ENCODE assay signal across 21 cellular contexts in the genomic region with DNA sequence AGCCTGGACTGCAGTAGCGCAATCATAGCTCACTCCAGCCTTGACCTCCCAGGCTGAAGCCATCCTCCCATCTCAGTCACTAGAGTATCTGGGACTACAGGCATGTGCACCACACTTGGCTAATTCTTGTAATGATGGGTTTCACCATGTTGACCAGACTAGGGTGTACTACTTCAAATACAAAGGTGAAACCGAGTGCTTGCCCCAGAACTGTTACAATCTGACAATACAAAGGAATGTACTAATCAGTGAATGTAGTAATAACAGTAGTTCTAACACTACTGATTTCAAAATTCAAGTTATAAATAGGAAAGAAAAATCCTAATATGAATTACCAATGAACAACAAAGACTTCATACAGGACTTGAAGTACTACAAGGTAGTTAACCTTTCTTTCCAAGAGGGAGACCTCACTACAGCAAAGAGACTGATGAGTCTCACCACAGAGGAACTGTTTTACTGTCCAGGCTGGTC. TPM values are rescaled to one million over a fixed set of nuclear protein-coding genes. Genes with fewer than 3 reads are reported as not detected.
DNase-seq lines count a peak whose midpoint lies in the region; ATAC-seq, FAIRE-seq and TF ChIP-seq lines count a peak whose summit lies in the region.
"Had no signal": no experiment of that assay in that cellular context is flagged by ENCODE, and none has a peak within 500 bp of the region (broad histone marks: within the 10 kb centered on the region; RNA-seq: fewer than 3 reads in every experiment).

No MANE protein-coding gene starts in this region.

- peak; percentile 18 for FAIRE-seq in GM18507 (lab: Jason Lieb, UNC)
- FAIRE-seq: D721Med, islet of Langerhans, pancreas had no signal

- H3K9me3 Mint-ChIP-seq in activated naive CD4-positive, alpha-beta T cell treated with anti-CD3 and anti-CD28 coated beads, Interleukin-2, amount 50 U/mL, for 72 hours: no peaks in the 10 kb centered on the region
- H3K9me3 Mint-ChIP-seq: naive thymus-derived CD4-positive, alpha-beta T cell had no signal

- peak overlapping the region in 1 of 2 donors; percentile 96 for H3K27ac Mint-ChIP-seq in activated naive CD4-positive, alpha-beta T cell treated with anti-CD3 and anti-CD28 coated beads, Interleukin-2, amount 50 U/mL, for 72 hours

- DNase-seq in activated naive CD4-positive, alpha-beta T cell treated with anti-CD3 and anti-CD28 coated beads, Interleukin-2, amount 50 U/mL, for 72 hours (ENCODE audit: low spot score in 2 of 2): no peak
- no peak for DNase-seq in activated naive CD4-positive, alpha-beta T cell treated with anti-CD3 and anti-CD28 coated beads, Interleukin-2, amount 50 U/mL, for 16 hours
- DNase-seq in GM18507 (ENCODE audit: extremely low spot score, insufficient read length, low read depth): no peak
- DNase-seq in stimulated activated naive CD8-positive, alpha-beta T cell treated with anti-CD3 and anti-CD28 coated beads, Interleukin-15, Interleukin-2, amounts not matched to agents 100 U/mL and 50 U/mL, for 24 hours: no peak
- DNase-seq in HPDE6-E6E7 (ENCODE audit: extremely low spot score): no peak
- no peak for DNase-seq in NCI-H748 (lab: John Stamatoyannopoulos, UW; ENCODE audit: unreplicated experiment)
- DNase-seq in NCI-H1092 (lab: John Stamatoyannopoulos, UW): no peak
- DNase-seq: activated naive CD4-positive, alpha-beta T cell; heart right ventricle; naive thymus-derived CD4-positive, alpha-beta T cell; NCI-H1105; NCI-H82; pancreas; PC-3; SIG-M5; sigmoid colon; stimulated activated CD4-positive, alpha-beta T cell treated with anti-CD3 and anti-CD28 coated beads, Interleukin-1b, Interleukin-23, amount 100 ng/mL, for 48 hours had no signal

- H3K27ac ChIP-seq in VCaP: peak overlapping the region; percentile 84; the same call in 1 of the 2 replicates
- H3K27ac ChIP-seq: KMS-11, pancreas had no signal

- peaks cover 4 to 22% of the 10 kb centered on the region in 2 donors for H3K36me3 Mint-ChIP-seq in activated naive CD4-positive, alpha-beta T cell treated with anti-CD3 and anti-CD28 coated beads, Interleukin-2, amount 50 U/mL, for 72 hours

- peak; percentile 54 to 92 for ATAC-seq in activated naive CD4-positive, alpha-beta T cell treated with anti-CD3 and anti-CD28 coated beads, Interleukin-2, amount 50 U/mL, for 72 hours
- peak; percentile 57 for ATAC-seq in stimulated activated naive CD8-positive, alpha-beta T cell treated with anti-CD3 and anti-CD28 coated beads, Interleukin-15, Interleukin-2, amounts not matched to agents 100 U/mL and 50 U/mL, for 24 hours
- ATAC-seq: naive thymus-derived CD4-positive, alpha-beta T cell; pancreas; PC-3 had no signal

- no peak for TF ChIP-seq CTCF in VCaP (conservative IDR thresholded peaks at IDR 0.05)

RNA-seq across cellular contexts. Expression of gene CRK, which starts 24.4 kb away (rescaled TPM):
- 10 to 100 TPM; 12.5 to 17.7 TPM for total RNA-seq in activated naive CD4-positive, alpha-beta T cell treated with anti-CD3 and anti-CD28 coated beads, Interleukin-2, amount 50 U/mL, for 72 hours

RNA-seq across cellular contexts. Expression of gene YWHAE, which starts 31.6 kb away (rescaled TPM):
- total RNA-seq in activated naive CD4-positive, alpha-beta T cell treated with anti-CD3 and anti-CD28 coated beads, Interleukin-2, amount 50 U/mL, for 72 hours: 100 to 1,000 TPM; 301 to 497 TPM
